Comparison of ENCODE assay signal across 8 cellular contexts in genomic region chr19:32748497-32748896, GRCh38. TPM values are rescaled to one million over a fixed set of nuclear protein-coding genes. Genes with fewer than 3 reads are reported as not detected.
DNase-seq lines count a peak whose midpoint lies in the region; ATAC-seq and TF ChIP-seq lines count a peak whose summit lies in the region.

No MANE protein-coding gene starts in this region.

- no peak overlapping the region for H3K4me3 ChIP-seq in retinal pigment epithelial cell (ENCODE audit: low read length)

- H3K9me3 Mint-ChIP-seq in activated CD4-positive, alpha-beta memory T cell treated with anti-CD3 and anti-CD28 coated beads for 36 hours, result no peaks in the 10 kb centered on the region
- no peaks in the 10 kb centered on the region for H3K9me3 Mint-ChIP-seq in activated CD4-positive, alpha-beta memory T cell treated with anti-CD3 and anti-CD28 coated beads, Interleukin-2, amount 10 ng/mL, durations not matched to agents 7 days and 5 days
- no peaks in the 10 kb centered on the region for H3K9me3 Mint-ChIP-seq in T-cell

- peak; percentile 50 for ATAC-seq in HG03354 (IDR thresholded peaks at IDR 0.05; ENCODE audit: poor library complexity, severe bottlenecking, unreplicated experiment)
- peak; percentile 30 to 54 (median 48) for ATAC-seq in T-cell (replicated peaks in 1 of 4)
- no peak for ATAC-seq in GM18517 (IDR thresholded peaks at IDR 0.05; ENCODE audit: unreplicated experiment)

- intact Hi-C loops in activated CD4-positive, alpha-beta memory T cell treated with anti-CD3 and anti-CD28 coated beads for 36 hours (cut with micrococcal nuclease), result loop anchor here (5.0 kb wide), 1 partner anchor 44 kb away; no protein-coding TSS in a partner anchor

- peaks cover 6% of the 10 kb centered on the region for H3K4me1 Mint-ChIP-seq in activated CD4-positive, alpha-beta memory T cell treated with anti-CD3 and anti-CD28 coated beads for 36 hours (ENCODE audit: low read depth)
- H3K4me1 Mint-ChIP-seq in activated CD4-positive, alpha-beta memory T cell treated with anti-CD3 and anti-CD28 coated beads, Interleukin-2, amount 10 ng/mL, durations not matched to agents 7 days and 5 days, result peaks cover 2% of the 10 kb centered on the region
- H3K4me1 Mint-ChIP-seq in T-cell, result peaks cover 0 to 14% (median 14%) of the 10 kb centered on the region in 3 donors

- DNase-seq in activated CD4-positive, alpha-beta memory T cell treated with anti-CD3 and anti-CD28 coated beads for 36 hours, result peak; percentile 10
- no peak for DNase-seq in activated CD4-positive, alpha-beta memory T cell treated with anti-CD3 and anti-CD28 coated beads, Interleukin-2, amount 10 ng/mL, durations not matched to agents 7 days and 5 days
- DNase-seq in T-cell (peak in 17 of 34 experiments; percentile 4 to 33 (median 15)), retinal pigment epithelial cell (ENCODE audit: low read depth) (no peak), hippocampal formation (lab: John Stamatoyannopoulos, UW) (no peak), 8988T (no peak)

- H3K27ac Mint-ChIP-seq in activated CD4-positive, alpha-beta memory T cell treated with anti-CD3 and anti-CD28 coated beads for 36 hours, result no peak overlapping the region
- no peak overlapping the region for H3K27ac Mint-ChIP-seq in activated CD4-positive, alpha-beta memory T cell treated with anti-CD3 and anti-CD28 coated beads, Interleukin-2, amount 10 ng/mL, durations not matched to agents 7 days and 5 days
- no peak overlapping the region for H3K27ac Mint-ChIP-seq in T-cell

- peak; percentile 35 for TF ChIP-seq CTCF in retinal pigment epithelial cell (conservative IDR thresholded peaks at IDR 0.05; ENCODE audit: low read depth, low read length)

- no peak overlapping the region for H3K4me3 Mint-ChIP-seq in activated CD4-positive, alpha-beta memory T cell treated with anti-CD3 and anti-CD28 coated beads for 36 hours
- no peak overlapping the region for H3K4me3 Mint-ChIP-seq in activated CD4-positive, alpha-beta memory T cell treated with anti-CD3 and anti-CD28 coated beads, Interleukin-2, amount 10 ng/mL, durations not matched to agents 7 days and 5 days
- no peak overlapping the region for H3K4me3 Mint-ChIP-seq in T-cell

- H3K36me3 Mint-ChIP-seq in activated CD4-positive, alpha-beta memory T cell treated with anti-CD3 and anti-CD28 coated beads for 36 hours, result no peaks in the 10 kb centered on the region
- no peaks in the 10 kb centered on the region for H3K36me3 Mint-ChIP-seq in activated CD4-positive, alpha-beta memory T cell treated with anti-CD3 and anti-CD28 coated beads, Interleukin-2, amount 10 ng/mL, durations not matched to agents 7 days and 5 days (ENCODE audit: low read depth)
- no peaks in the 10 kb centered on the region for H3K36me3 Mint-ChIP-seq in T-cell

- H3K27me3 Mint-ChIP-seq in activated CD4-positive, alpha-beta memory T cell treated with anti-CD3 and anti-CD28 coated beads for 36 hours, result peaks cover 16% of the 10 kb centered on the region
- H3K27me3 Mint-ChIP-seq in activated CD4-positive, alpha-beta memory T cell treated with anti-CD3 and anti-CD28 coated beads, Interleukin-2, amount 10 ng/mL, durations not matched to agents 7 days and 5 days, result peaks cover 11% of the 10 kb centered on the region
- peaks cover 12 to 16% of the 10 kb centered on the region in 2 donors for H3K27me3 Mint-ChIP-seq in T-cell

- POLR2A ChIA-PET in activated CD4-positive, alpha-beta memory T cell treated with anti-CD3 and anti-CD28 coated beads for 36 hours (lab: Charles Lee), result no interaction called here
- POLR2A ChIA-PET in activated CD4-positive, alpha-beta memory T cell treated with anti-CD3 and anti-CD28 coated beads, Interleukin-2, amount 10 ng/mL, durations not matched to agents 7 days and 5 days (lab: Charles Lee), result no interaction called here
- POLR2A ChIA-PET in T-cell (lab: Charles Lee), result no interaction called here

- CTCF ChIA-PET in activated CD4-positive, alpha-beta memory T cell treated with anti-CD3 and anti-CD28 coated beads for 36 hours (lab: Charles Lee), result no interaction called here
- CTCF ChIA-PET in activated CD4-positive, alpha-beta memory T cell treated with anti-CD3 and anti-CD28 coated beads, Interleukin-2, amount 10 ng/mL, durations not matched to agents 7 days and 5 days (lab: Charles Lee), result no interaction called here
- CTCF ChIA-PET in T-cell (lab: Charles Lee), result interaction anchor here in 1 of 2 donors (0.5 kb wide), 1 partner anchor 71 kb away, joined by 7 read pairs; no protein-coding TSS in a partner anchor

RNA-seq across cellular contexts. Expression of gene TDRD12, which starts 28.9 kb away (rescaled TPM):
- under 1 TPM; 0.24 to 0.63 TPM for total RNA-seq in activated CD4-positive, alpha-beta memory T cell treated with anti-CD3 and anti-CD28 coated beads for 36 hours
- total RNA-seq in activated CD4-positive, alpha-beta memory T cell treated with anti-CD3 and anti-CD28 coated beads, Interleukin-2, amount 10 ng/mL, durations not matched to agents 7 days and 5 days, result under 1 TPM in 1 of 2 experiments, not detected in 1; 0.45 TPM
- 1 to 10 TPM in 2 of 5 donors, under 1 TPM in 3; 0.36 to 1.0 (median 0.63) TPM for total RNA-seq in T-cell

RNA-seq across cellular contexts. Expression of gene NUDT19, which starts 56.9 kb away (rescaled TPM):
- 10 to 100 TPM; 14.9 to 15.0 TPM for total RNA-seq in activated CD4-positive, alpha-beta memory T cell treated with anti-CD3 and anti-CD28 coated beads for 36 hours
- 10 to 100 TPM; 15.0 to 15.1 TPM for total RNA-seq in activated CD4-positive, alpha-beta memory T cell treated with anti-CD3 and anti-CD28 coated beads, Interleukin-2, amount 10 ng/mL, durations not matched to agents 7 days and 5 days
- 10 to 100 TPM in 4 of 5 donors, 1 to 10 TPM in 1; 9.6 to 14.7 (median 11.5) TPM for total RNA-seq in T-cell
